Comparison of ENCODE assay signal across 10 cellular contexts in the genomic region with DNA sequence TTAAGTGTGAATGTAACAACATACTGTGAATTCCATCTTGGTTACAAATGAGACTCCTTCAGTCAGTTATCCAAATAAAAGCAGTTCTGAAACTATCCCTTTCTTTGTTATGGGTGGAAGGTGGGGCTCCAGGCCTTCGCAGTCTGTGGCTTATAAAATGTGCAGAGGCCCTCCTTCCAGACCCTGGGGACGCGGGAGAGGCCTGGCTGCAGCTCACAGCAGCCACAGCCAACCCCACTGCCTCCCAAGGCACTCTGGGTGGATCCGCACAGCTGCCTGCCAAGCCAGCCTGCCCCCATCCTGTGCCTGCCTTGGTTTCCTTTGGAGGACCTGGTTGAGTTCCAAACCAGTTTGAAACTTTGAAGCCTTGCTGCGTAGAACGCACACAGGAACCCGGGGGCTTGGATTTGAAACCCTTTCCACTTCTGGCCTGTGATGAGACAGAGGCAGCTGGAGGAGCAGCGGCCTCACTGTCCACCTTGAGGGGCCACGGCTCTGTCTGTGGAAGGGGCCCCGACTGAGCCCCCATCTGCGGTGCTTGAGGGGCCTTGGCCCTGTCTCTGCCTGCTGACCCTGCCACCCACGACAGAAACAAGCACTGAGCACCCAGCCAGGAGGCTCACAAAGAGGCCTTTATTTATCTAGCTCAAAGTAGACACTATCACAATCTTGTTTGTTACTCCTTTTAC. TPM values are rescaled to one million over a fixed set of nuclear protein-coding genes. Genes with fewer than 3 reads are reported as not detected.
A peak's percentile ranks its signal among the peaks of the same experiment; 100 is the strongest.
DNase-seq lines count a peak whose midpoint lies in the region; ATAC-seq, FAIRE-seq and TF ChIP-seq lines count a peak whose summit lies in the region.
"Had no signal": no experiment of that assay in that cellular context is flagged by ENCODE, and none has a peak within 500 bp of the region (broad histone marks: within the 10 kb centered on the region; RNA-seq: fewer than 3 reads in every experiment).

No MANE protein-coding gene starts in this region.

- FAIRE-seq in HTR-8/SVneo (lab: Jason Lieb, UNC): no peak

- DNase-seq in AG04450 (ENCODE audit: low read depth, low spot score) (no peak), PC-3 (no peak), fibroblast of the aortic adventitia (ENCODE audit: low read depth) (peak; percentile 69), nephron progenitor cell (no peak), omental fat pad (ENCODE audit: low spot score) (no peak), MG63 (no peak), A172 (ENCODE audit: low spot score) (no peak), HTR-8/SVneo (ENCODE audit: insufficient read length, low spot score) (no peak)

- H3K4me3 ChIP-seq in AG04450 (ENCODE audit: low read depth, low read length): no peak overlapping the region
- H3K4me3 ChIP-seq in PC-3 (ENCODE audit: low read length): no peak overlapping the region
- no peak overlapping the region for H3K4me3 ChIP-seq in fibroblast of the aortic adventitia (ENCODE audit: low read depth, low read length)
- no peak overlapping the region for H3K4me3 ChIP-seq in MG63

- no peak overlapping the region for H3K4me3 Mint-ChIP-seq in nephron progenitor cell
- H3K4me3 Mint-ChIP-seq: IgD-negative memory B cell had no signal

- ATAC-seq in PC-3 (peak; percentile 23; the same call in 1 of the 2 replicates), omental fat pad (ENCODE audit: low FRiP score) (no peak)

- no peaks in the 10 kb centered on the region for H3K9me3 Mint-ChIP-seq in nephron progenitor cell
- H3K9me3 Mint-ChIP-seq: IgD-negative memory B cell had no signal

- peaks cover 2% of the 10 kb centered on the region for H3K27me3 Mint-ChIP-seq in nephron progenitor cell (ENCODE audit: low read depth, poor library complexity)
- H3K27me3 Mint-ChIP-seq: IgD-negative memory B cell had no signal

- H3K9me2 ChIP-seq in PC-3 (replicated peaks; ENCODE audit: low read length): no peaks in the 10 kb centered on the region

- TF ChIP-seq CTCF in AG04450 (IDR thresholded peaks at IDR 0.05; ENCODE audit: low read depth, low read length) (no peak), PC-3 (conservative IDR thresholded peaks at IDR 0.05; ENCODE audit: low read depth, low read length) (no peak), fibroblast of the aortic adventitia (IDR thresholded peaks at IDR 0.05; ENCODE audit: insufficient read depth, low read length) (no peak), nephron progenitor cell (IDR thresholded peaks at IDR 0.05) (no peak), omental fat pad (IDR thresholded peaks at IDR 0.05) (no peak)

- no peaks in the 10 kb centered on the region for H3K4me1 ChIP-seq in PC-3 (ENCODE audit: insufficient read depth, low read length)

- peaks cover 18% of the 10 kb centered on the region for H3K36me3 Mint-ChIP-seq in nephron progenitor cell (ENCODE audit: low read depth)

- H3K9me3 ChIP-seq in AG04450 (ENCODE audit: control insufficient read depth, insufficient read depth, low read length) (no peaks in the 10 kb centered on the region; the same call in 1 of the 2 replicates), PC-3 (ENCODE audit: low read length) (no peaks in the 10 kb centered on the region), MG63 (no peaks in the 10 kb centered on the region)
- H3K9me3 ChIP-seq: neutrophil had no signal

- H3K27me3 ChIP-seq in AG04450 (ENCODE audit: control insufficient read depth, insufficient read depth, low read length): no peaks in the 10 kb centered on the region
- H3K27me3 ChIP-seq in PC-3 (ENCODE audit: low read length): no peaks in the 10 kb centered on the region
- H3K27me3 ChIP-seq in MG63: no peaks in the 10 kb centered on the region
- H3K27me3 ChIP-seq: neutrophil had no signal

- H3K4me2 ChIP-seq in PC-3 (ENCODE audit: low read length): no peak overlapping the region

- intact Hi-C loops in PC-3 (cut with micrococcal nuclease): no loop called here

- peaks cover 38% of the 10 kb centered on the region for H3K36me3 ChIP-seq in PC-3 (ENCODE audit: low read depth, low read length)
- peaks cover under 1% of the 10 kb centered on the region; the same call in 1 of the 2 replicates for H3K36me3 ChIP-seq in MG63

- H3K27ac ChIP-seq in AG04450 (ENCODE audit: low read depth, low read length) (peak overlapping the region; percentile 81), PC-3 (ENCODE audit: low read length) (no peak overlapping the region)
- H3K27ac ChIP-seq: neutrophil had no signal

- no TSS peak for BruUV-seq in PC-3 (replicated peaks; lab: Mats Ljungman, UMichigan)

- H3K27ac Mint-ChIP-seq in nephron progenitor cell: peak overlapping the region; percentile 62

- H3K79me2 ChIP-seq in PC-3 (ENCODE audit: low read length): no peaks in the 10 kb centered on the region

- peaks cover 12% of the 10 kb centered on the region for H3K4me1 Mint-ChIP-seq in nephron progenitor cell
- H3K4me1 Mint-ChIP-seq: IgD-negative memory B cell had no signal

- H3F3A ChIP-seq in PC-3 (ENCODE audit: low read length, unreplicated experiment): no peaks in the 10 kb centered on the region

- CTCF ChIA-PET in AG04450 (lab: Charles Lee) (interaction anchor here (0.6 to 1.5 kb wide), 3 partner anchors 117 to 389 kb away, joined by 4 to 5 read pairs (median 4); no protein-coding TSS in a partner anchor), PC-3 (lab: Charles Lee) (no interaction called here)

- POLR2A ChIA-PET in AG04450 (lab: Yijun Ruan, JAX) (no interaction called here), PC-3 (lab: Charles Lee; ENCODE audit: unreplicated experiment) (no interaction called here)

- no peak overlapping the region for H3K9ac ChIP-seq in PC-3 (ENCODE audit: low read length)

- no peak overlapping the region for H2AFZ ChIP-seq in PC-3 (ENCODE audit: low read length)

- no peaks in the 10 kb centered on the region for H4K20me1 ChIP-seq in PC-3 (ENCODE audit: low read length)

RNA-seq across cellular contexts. Expression of a gene that starts 30.4 kb away (rescaled TPM):
- polyA plus RNA-seq in AG04450 (2011; rRNA removed): 18.9 and 33.4 TPM in 2 replicates
- polyA minus RNA-seq in AG04450 (2011; rRNA and poly(A)+ RNA removed): 34.9 and 38.3 TPM in 2 replicates
- 26.2 and 51.8 TPM in 2 replicates for total RNA-seq in PC-3 (2014; rRNA removed)
- total RNA-seq in fibroblast of the aortic adventitia (ENCODE audit: low replicate concordance): 3.8 and 27.3 TPM in 2 replicates
- 10 to 100 TPM; 23.2 to 37.0 (median 34.7) TPM for total RNA-seq in omental fat pad
- 2.9 and 7.9 TPM in 2 replicates for total RNA-seq in MG63 (2014; rRNA removed; shearing (Covaris generic); ENCODE audit: low replicate concordance)
- 5.0 and 7.5 TPM in 2 replicates for total RNA-seq in A172 (2014; rRNA removed; shearing (Covaris generic))

RNA-seq across cellular contexts. Expression of a gene that starts 30.9 kb away (rescaled TPM):
- 23.7 and 25.0 TPM in 2 replicates for polyA plus RNA-seq in AG04450 (2011; rRNA removed)
- polyA minus RNA-seq in AG04450 (2011; rRNA and poly(A)+ RNA removed): 28.2 and 33.2 TPM in 2 replicates
- 46.8 and 51.7 TPM in 2 replicates for total RNA-seq in PC-3 (2014; rRNA removed)
- 47.6 and 189 TPM in 2 replicates for total RNA-seq in fibroblast of the aortic adventitia (ENCODE audit: low replicate concordance)
- 10 to 100 TPM; 61.8 to 78.3 (median 70.1) TPM for total RNA-seq in omental fat pad
- 37.8 and 48.0 TPM in 2 replicates for total RNA-seq in MG63 (2014; rRNA removed; shearing (Covaris generic); ENCODE audit: low replicate concordance)
- total RNA-seq in A172 (2014; rRNA removed; shearing (Covaris generic)): 35.2 and 39.0 TPM in 2 replicates
